In genomic region chr2:174325932-174326879, GRCh38 we compare ENCODE assay signal across 9 cellular contexts. TPM values are rescaled to one million over a fixed set of nuclear protein-coding genes. Genes with fewer than 3 reads are reported as not detected.
DNase-seq lines count a peak whose midpoint lies in the region; ATAC-seq and TF ChIP-seq lines count a peak whose summit lies in the region.
"Had no signal": no experiment of that assay in that cellular context is flagged by ENCODE, and none has a peak within 500 bp of the region (broad histone marks: within the 10 kb centered on the region; RNA-seq: fewer than 3 reads in every experiment).

No MANE protein-coding gene starts in this region.

- intact Hi-C loops in mucosa of descending colon (cut with DNase I, micrococcal nuclease), result no loop called here

- H3K4me3 ChIP-seq in ectodermal cell (ENCODE audit: insufficient read depth, low read depth, low read length) (peak overlapping the region; percentile 29), mucosa of descending colon (no peak overlapping the region)

- no peak for TF ChIP-seq CTCF in mucosa of descending colon (IDR thresholded peaks at IDR 0.05)

- H3K27me3 ChIP-seq in ectodermal cell (ENCODE audit: control insufficient read depth, insufficient read depth, low read length, poor library complexity, severe bottlenecking), result peaks cover 67% of the 10 kb centered on the region

- ATAC-seq in mucosa of descending colon (peak; percentile 26), GM21717 (IDR thresholded peaks at IDR 0.05; ENCODE audit: unreplicated experiment) (no peak)

- H3K27ac ChIP-seq in ectodermal cell (ENCODE audit: insufficient read depth, low read depth, low read length, poor library complexity, severe bottlenecking), result no peak overlapping the region

- 1% methylated on average over 69 of the region's 69 CpGs for WGBS in ectodermal cell, 2 experiments

- H3K4me1 ChIP-seq in ectodermal cell (ENCODE audit: control insufficient read depth, insufficient read depth, low read length) (peaks cover 9% of the 10 kb centered on the region), mucosa of descending colon (ENCODE audit: low read depth) (peaks cover 21% of the 10 kb centered on the region)

- H3K36me3 ChIP-seq in ectodermal cell (ENCODE audit: control insufficient read depth, insufficient read depth, low read length) (no peaks in the 10 kb centered on the region), mucosa of descending colon (ENCODE audit: low read depth) (no peaks in the 10 kb centered on the region)

- peak; percentile 32 for DNase-seq in SIG-M5 treated with dmso at 0.1 percent for 504 hours (lab: John Stamatoyannopoulos, UW; ENCODE audit: unreplicated experiment)
- no peak for DNase-seq in SIG-M5 (lab: John Stamatoyannopoulos, UW)
- peak; percentile 79 for DNase-seq in OCI-M1 (lab: John Stamatoyannopoulos, UW)
- DNase-seq in mucosa of descending colon, result peak in 2 of 3 donors; percentile 12 to 55
- DNase-seq in NAMALWA (ENCODE audit: low spot score), result no peak
- no peak for DNase-seq in NCI-H2171 (lab: John Stamatoyannopoulos, UW)

- H3K9me3 ChIP-seq in ectodermal cell (ENCODE audit: control insufficient read depth, low read length) (no peaks in the 10 kb centered on the region), mucosa of descending colon (no peaks in the 10 kb centered on the region)

RNA-seq across cellular contexts. Expression of gene SP9, which starts 8.5 kb away (rescaled TPM):
- polyA plus RNA-seq in ectodermal cell (2013, experiment 1 of 4), result not detected
- 0.16 TPM for polyA plus RNA-seq in ectodermal cell (2013, experiment 2 of 4)
- polyA plus RNA-seq in ectodermal cell (2013, experiment 3 of 4), result 0.53 TPM
- 0.20 TPM for polyA plus RNA-seq in ectodermal cell (2013, experiment 4 of 4)
- total RNA-seq in mucosa of descending colon, result not detected
- total RNA-seq: subcutaneous adipose tissue had no signal

Comparison
In these comparisons a context has a peak if more than half of its experiments do, and no peak if none do; other contexts are left out.
1. DNase-seq: peak in SIG-M5 treated with dmso at 0.1 percent for 504 hours (single experiment), OCI-M1 (single experiment) and mucosa of descending colon (2 of 3); none in SIG-M5 (single experiment), NAMALWA (single experiment) and NCI-H2171 (single experiment).